In the genomic region with DNA sequence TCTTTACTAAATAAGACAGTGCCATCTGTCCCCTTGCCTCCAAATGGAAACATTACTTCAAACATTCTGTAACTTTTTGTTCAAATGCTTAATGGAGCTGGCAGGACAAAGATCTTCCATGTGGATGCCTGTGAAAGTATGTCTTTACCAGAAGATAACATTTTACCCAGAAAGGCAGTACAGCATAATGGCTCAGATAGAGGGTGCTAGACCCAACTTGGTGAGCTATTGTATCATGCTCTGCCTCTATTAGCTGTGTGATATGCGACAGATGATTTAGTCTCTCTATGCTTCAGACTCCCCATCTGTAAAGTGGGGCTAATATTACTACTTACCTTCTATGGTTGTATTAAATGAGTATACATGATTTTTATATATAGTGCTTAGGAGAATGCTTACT, we compare ENCODE assay signal across 11 cellular contexts. TPM values are rescaled to one million over a fixed set of nuclear protein-coding genes. Genes with fewer than 3 reads are reported as not detected.
A peak's percentile ranks its signal among the peaks of the same experiment; 100 is the strongest.
DNase-seq lines count a peak whose midpoint lies in the region; ATAC-seq and TF ChIP-seq lines count a peak whose summit lies in the region.
"Had no signal": no experiment of that assay in that cellular context is flagged by ENCODE, and none has a peak within 500 bp of the region (broad histone marks: within the 10 kb centered on the region; RNA-seq: fewer than 3 reads in every experiment).

No MANE protein-coding gene starts in this region.

- TF ChIP-seq CTCF in GM12865 (IDR thresholded peaks at IDR 0.05; ENCODE audit: insufficient read depth, low read depth, low read length, missing control alignments): peak; percentile 20

- peaks cover 38% of the 10 kb centered on the region for H3K36me3 Mint-ChIP-seq in activated T-helper 2 cell treated with anti-CD3 and anti-CD28 coated beads, Interferon-gamma antibody, Interleukin-2, Interleukin-4, amounts not matched to agents 10 μg/mL and 5 μg/mL and 100 μg/mL, durations not matched to agents 14 hours and 24 hours and 36 hours (ENCODE audit: low read depth)
- H3K36me3 Mint-ChIP-seq in naive B cell: no peaks in the 10 kb centered on the region

- peak overlapping the region; percentile 72 for H3K27ac Mint-ChIP-seq in activated T-helper 2 cell treated with anti-CD3 and anti-CD28 coated beads, Interferon-gamma antibody, Interleukin-2, Interleukin-4, amounts not matched to agents 10 μg/mL and 5 μg/mL and 100 μg/mL, durations not matched to agents 14 hours and 24 hours and 36 hours
- H3K27ac Mint-ChIP-seq in naive B cell: peak overlapping the region in 3 of 6 donors; percentile 74 to 84 (median 83)

- ATAC-seq in HG03354 (IDR thresholded peaks at IDR 0.05; ENCODE audit: poor library complexity, severe bottlenecking, unreplicated experiment) (peak; percentile 50), naive B cell (ENCODE audit: low read depth in 2 of 2) (peak; percentile 56 to 57), HG03175 (IDR thresholded peaks at IDR 0.05; ENCODE audit: unreplicated experiment) (no peak)

- H3K4me3 Mint-ChIP-seq in activated T-helper 2 cell treated with anti-CD3 and anti-CD28 coated beads, Interferon-gamma antibody, Interleukin-2, Interleukin-4, amounts not matched to agents 10 μg/mL and 5 μg/mL and 100 μg/mL, durations not matched to agents 14 hours and 24 hours and 36 hours (ENCODE audit: low read depth): no peak overlapping the region
- no peak overlapping the region for H3K4me3 Mint-ChIP-seq in naive B cell

- H3K27me3 Mint-ChIP-seq in activated T-helper 2 cell treated with anti-CD3 and anti-CD28 coated beads, Interferon-gamma antibody, Interleukin-2, Interleukin-4, amounts not matched to agents 10 μg/mL and 5 μg/mL and 100 μg/mL, durations not matched to agents 14 hours and 24 hours and 36 hours (ENCODE audit: low read depth): no peaks in the 10 kb centered on the region
- H3K27me3 Mint-ChIP-seq in naive B cell: peaks cover 0 to 7% (median 4%) of the 10 kb centered on the region in 3 donors

- DNase-seq in GM12865 (ENCODE audit: low read depth) (peak; percentile 25), naive B cell (no peak), kidney tubule cell (ENCODE audit: low spot score) (no peak), NCI-H1436 treated with DMSO at 0.1 percent for 48 hours (lab: John Stamatoyannopoulos, UW) (no peak)
- DNase-seq in activated T-helper 2 cell treated with anti-CD3 and anti-CD28 coated beads, Interferon-gamma antibody, Interleukin-2, Interleukin-4, amounts not matched to agents 10 μg/mL and 5 μg/mL and 100 μg/mL, durations not matched to agents 14 hours and 24 hours and 36 hours (ENCODE audit: low spot score): no peak
- DNase-seq: head of caudate nucleus, nucleus accumbens, T-helper 9 cell had no signal

- intact Hi-C loops in activated T-helper 2 cell treated with anti-CD3 and anti-CD28 coated beads, Interferon-gamma antibody, Interleukin-2, Interleukin-4, amounts not matched to agents 10 μg/mL and 5 μg/mL and 100 μg/mL, durations not matched to agents 14 hours and 24 hours and 36 hours (cut with micrococcal nuclease): no loop called here

- no peak overlapping the region for H3K4me3 ChIP-seq in GM12865 (ENCODE audit: low read depth, low read length)

- H3K9me3 Mint-ChIP-seq in activated T-helper 2 cell treated with anti-CD3 and anti-CD28 coated beads, Interferon-gamma antibody, Interleukin-2, Interleukin-4, amounts not matched to agents 10 μg/mL and 5 μg/mL and 100 μg/mL, durations not matched to agents 14 hours and 24 hours and 36 hours: no peaks in the 10 kb centered on the region
- no peaks in the 10 kb centered on the region for H3K9me3 Mint-ChIP-seq in naive B cell
- H3K9me3 Mint-ChIP-seq: activated naive CD4-positive, alpha-beta T cell treated with anti-CD3 and anti-CD28 coated beads, Interleukin-2, amount 50 U/mL, for 72 hours had no signal

- H3K4me1 Mint-ChIP-seq in activated T-helper 2 cell treated with anti-CD3 and anti-CD28 coated beads, Interferon-gamma antibody, Interleukin-2, Interleukin-4, amounts not matched to agents 10 μg/mL and 5 μg/mL and 100 μg/mL, durations not matched to agents 14 hours and 24 hours and 36 hours (ENCODE audit: low read depth): peaks cover 44% of the 10 kb centered on the region
- H3K4me1 Mint-ChIP-seq in naive B cell: peaks cover 0 to 2% (median 0%) of the 10 kb centered on the region in 3 donors

RNA-seq across cellular contexts. Expression of a gene that starts 8.8 kb away (rescaled TPM):
- total RNA-seq in activated T-helper 2 cell treated with anti-CD3 and anti-CD28 coated beads, Interferon-gamma antibody, Interleukin-2, Interleukin-4, amounts not matched to agents 10 μg/mL and 5 μg/mL and 100 μg/mL, durations not matched to agents 14 hours and 24 hours and 36 hours: 4.7 and 6.8 TPM in 2 replicates
- polyA plus RNA-seq in naive B cell (ENCODE audit: low read depth in 6 of 6): 1 to 10 TPM in 4 of 6 donors, under 1 TPM in 1, not detected in 1; 0.64 to 1.3 (median 1.2) TPM

RNA-seq across cellular contexts. Expression of a gene that starts 59.3 kb away (rescaled TPM):
- total RNA-seq in activated T-helper 2 cell treated with anti-CD3 and anti-CD28 coated beads, Interferon-gamma antibody, Interleukin-2, Interleukin-4, amounts not matched to agents 10 μg/mL and 5 μg/mL and 100 μg/mL, durations not matched to agents 14 hours and 24 hours and 36 hours: 73.4 and 73.5 TPM in 2 replicates
- polyA plus RNA-seq in naive B cell (ENCODE audit: low read depth in 6 of 6): not detected
